Comparison of ENCODE assay signal across 24 cellular contexts in the genomic region with DNA sequence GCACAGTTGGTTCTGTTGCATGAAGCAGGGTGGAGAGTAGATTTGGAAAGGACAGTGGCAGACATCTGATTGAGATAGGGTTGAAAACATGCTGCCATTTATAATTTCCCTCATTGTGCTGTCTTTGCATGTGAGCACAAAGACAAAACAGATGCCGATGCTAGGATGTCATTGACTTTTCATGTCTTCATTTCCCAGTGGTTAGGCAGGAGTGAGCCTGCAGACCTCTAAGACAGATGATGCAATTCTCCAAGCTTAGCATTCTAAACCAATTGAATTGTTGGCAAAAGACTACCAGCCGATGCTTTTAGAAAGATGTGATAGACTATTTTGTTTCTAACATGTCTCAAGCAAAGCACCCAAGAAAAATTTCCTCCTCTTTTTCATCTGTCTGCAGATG. TPM values are rescaled to one million over a fixed set of nuclear protein-coding genes. Genes with fewer than 3 reads are reported as not detected.
DNase-seq lines count a peak whose midpoint lies in the region; ATAC-seq, FAIRE-seq and TF ChIP-seq lines count a peak whose summit lies in the region.
"Had no signal": no experiment of that assay in that cellular context is flagged by ENCODE, and none has a peak within 500 bp of the region (broad histone marks: within the 10 kb centered on the region; RNA-seq: fewer than 3 reads in every experiment).

No MANE protein-coding gene starts in this region.

- H3K9me3 ChIP-seq in astrocyte (ENCODE audit: insufficient read depth, low read depth, low read length), result no peaks in the 10 kb centered on the region
- H3K9me3 ChIP-seq: body of pancreas, pancreas, spleen, tibial nerve had no signal

- no peak overlapping the region for H2AFZ ChIP-seq in astrocyte (ENCODE audit: low read depth, low read length)

- no peaks in the 10 kb centered on the region for H3K79me2 ChIP-seq in astrocyte (ENCODE audit: insufficient read depth, low read length)

- no peak for FAIRE-seq in astrocyte (lab: Jason Lieb, UNC)
- FAIRE-seq: kidney, pancreas had no signal

- DNase-seq in EH (ENCODE audit: low read depth) (peak; percentile 47), astrocyte (ENCODE audit: low read depth) (no peak), fibroblast of the conjunctiva (ENCODE audit: low read depth) (peak; percentile 6), skeletal muscle cell (ENCODE audit: low read depth) (peak; percentile 14), dermis blood vessel endothelial cell (no peak), left cardiac atrium (no peak)
- DNase-seq: activated CD4-positive, alpha-beta T cell treated with anti-CD3 and anti-CD28 coated beads for 48 hours; activated naive CD4-positive, alpha-beta T cell; activated T-cell treated with anti-CD3 and anti-CD28 coated beads, Interleukin-2, amount 50 U/mL, for 1 hour; body of pancreas; Calu3; effector CD8-positive, alpha-beta T cell; HCEC 1CT; kidney; NCI-H1105 treated with DMSO at 0.1 percent for 48 hours; NCI-H1930; NCI-H526 treated with DMSO at 0.1 percent for 48 hours; nephron progenitor cell; pancreas; SHP77; spleen; WERI-Rb-1 had no signal

- peaks cover 6% of the 10 kb centered on the region for H3K9me3 Mint-ChIP-seq in astrocyte (ENCODE audit: unreplicated experiment)
- H3K9me3 Mint-ChIP-seq: nephron progenitor cell had no signal

- no peak overlapping the region for H3K9ac ChIP-seq in astrocyte (ENCODE audit: low read length)

- no peaks in the 10 kb centered on the region for H3K36me3 Mint-ChIP-seq in astrocyte (ENCODE audit: low read depth, unreplicated experiment)

- H3K27ac ChIP-seq in astrocyte (ENCODE audit: low read depth, low read length), result no peak overlapping the region
- H3K27ac ChIP-seq: body of pancreas, pancreas, spleen, tibial nerve, WERI-Rb-1 had no signal

- H3K36me3 ChIP-seq in astrocyte (ENCODE audit: insufficient read depth, low read length), result no peaks in the 10 kb centered on the region
- H3K36me3 ChIP-seq: pancreas, spleen, tibial nerve, WERI-Rb-1 had no signal

- H3K27ac Mint-ChIP-seq in astrocyte (ENCODE audit: unreplicated experiment), result peak overlapping the region; percentile 8
- H3K27ac Mint-ChIP-seq: nephron progenitor cell had no signal

- H3K27me3 Mint-ChIP-seq in astrocyte (ENCODE audit: low read depth, unreplicated experiment), result peaks cover 28% of the 10 kb centered on the region

- intact Hi-C loops in left cardiac atrium (cut with DNase I), result no loop called here

- H3K27me3 ChIP-seq in astrocyte (ENCODE audit: insufficient read depth, low read length), result peaks cover 7% of the 10 kb centered on the region
- H3K27me3 ChIP-seq: body of pancreas, pancreas, spleen, tibial nerve had no signal

- H4K20me1 ChIP-seq in astrocyte (ENCODE audit: insufficient read depth, low read length), result no peaks in the 10 kb centered on the region

- no peak for ATAC-seq in left cardiac atrium
- no peak for ATAC-seq in GM18909 (IDR thresholded peaks at IDR 0.05; ENCODE audit: poor library complexity, unreplicated experiment)
- ATAC-seq: body of pancreas, pancreas had no signal

- H3K4me1 Mint-ChIP-seq in astrocyte (ENCODE audit: low read depth, unreplicated experiment), result peaks cover 6% of the 10 kb centered on the region

- no peaks in the 10 kb centered on the region for H3K4me1 ChIP-seq in astrocyte (ENCODE audit: insufficient read depth, low read length)
- H3K4me1 ChIP-seq: body of pancreas, pancreas, spleen, tibial nerve had no signal

- H3K4me3 ChIP-seq in astrocyte (ENCODE audit: insufficient read depth, low read depth, low read length), result no peak overlapping the region
- H3K4me3 ChIP-seq in skeletal muscle cell (ENCODE audit: low read depth, low read length), result no peak overlapping the region
- H3K4me3 ChIP-seq: body of pancreas, pancreas, spleen, tibial nerve had no signal

- H3K4me2 ChIP-seq in astrocyte (ENCODE audit: low read length), result no peak overlapping the region

- TF ChIP-seq CTCF in astrocyte (IDR thresholded peaks at IDR 0.05; ENCODE audit: insufficient read depth, low read depth, low read length), result no peak

- H3K4me3 Mint-ChIP-seq in astrocyte (ENCODE audit: unreplicated experiment), result peak overlapping the region; percentile 50
- H3K4me3 Mint-ChIP-seq: nephron progenitor cell had no signal

RNA-seq across cellular contexts. Expression of gene PELI2, which starts 37.1 kb away (rescaled TPM):
- total RNA-seq in astrocyte (5.2 and 5.3 TPM in 2 replicates), dermis blood vessel endothelial cell (12.4 and 25.5 TPM in 2 replicates), left cardiac atrium (1 to 10 TPM; 3.0 to 3.7 TPM)

Comparison
In these comparisons a context has a peak if more than half of its experiments do, and no peak if none do; other contexts are left out.
1. DNase-seq: peak in EH (single experiment), fibroblast of the conjunctiva (single experiment) and skeletal muscle cell (single experiment); none in astrocyte (single experiment), dermis blood vessel endothelial cell (single experiment) and left cardiac atrium (single experiment).